Comparison of ENCODE assay signal across 30 cellular contexts in genomic region chr12:109655578-109655977, GRCh38.
"Had no signal": no experiment of that assay in that cellular context is flagged by ENCODE, and none has a peak within 500 bp of the region (broad histone marks: within the 10 kb centered on the region; RNA-seq: fewer than 3 reads in every experiment).

No MANE protein-coding gene starts in this region.

- H3K27ac Mint-ChIP-seq: activated B cell treated with CpG ODN at 0.5 μM for 24 hours; activated CD4-positive, alpha-beta memory T cell treated with anti-CD3 and anti-CD28 coated beads for 36 hours; activated naive CD4-positive, alpha-beta T cell treated with anti-CD3 and anti-CD28 coated beads, Interleukin-2, amount 10 ng/mL, durations not matched to agents 7 days and 5 days; activated naive CD4-positive, alpha-beta T cell treated with anti-CD3 and anti-CD28 coated beads, Interleukin-2, amount 50 U/mL, for 72 hours; activated naive CD8-positive, alpha-beta T cell treated with anti-CD3 and anti-CD28 coated beads, Interleukin-2, amount 10 ng/mL, durations not matched to agents 7 days and 5 days; activated T-cell treated with anti-CD3 and anti-CD28 coated beads, Interleukin-2, amount 50 U/mL, for 24 hours; activated T-cell treated with anti-CD3 and anti-CD28 coated beads, Interleukin-2, amount 50 U/mL, for 72 hours; brain; dendritic cell treated with granulocyte-macrophage colony-stimulating factor and Interleukin-4, amounts not matched to agents 40 ng/mL and 50 ng/mL, for 4 days; endodermal cell; T-helper 17 cell; T-helper 2 cell treated with Interferon-gamma antibody and Interleukin-4, amounts not matched to agents 5 μg/mL and 100 μg/mL, for 36 hours had no signal

- H3K27ac ChIP-seq: ascending aorta, breast epithelium, cardiac muscle cell, coronary artery, dorsolateral prefrontal cortex, WERI-Rb-1 had no signal

- H3K4me3 Mint-ChIP-seq: activated B cell treated with CpG ODN at 0.5 μM for 24 hours; activated CD4-positive, alpha-beta memory T cell treated with anti-CD3 and anti-CD28 coated beads for 36 hours; activated naive CD4-positive, alpha-beta T cell treated with anti-CD3 and anti-CD28 coated beads, Interleukin-2, amount 10 ng/mL, durations not matched to agents 7 days and 5 days; activated naive CD8-positive, alpha-beta T cell treated with anti-CD3 and anti-CD28 coated beads, Interleukin-2, amount 10 ng/mL, durations not matched to agents 7 days and 5 days; activated T-cell treated with anti-CD3 and anti-CD28 coated beads, Interleukin-2, amount 50 U/mL, for 24 hours; activated T-cell treated with anti-CD3 and anti-CD28 coated beads, Interleukin-2, amount 50 U/mL, for 72 hours; brain; dendritic cell treated with granulocyte-macrophage colony-stimulating factor and Interleukin-4, amounts not matched to agents 40 ng/mL and 50 ng/mL, for 4 days; endodermal cell; T-helper 17 cell; T-helper 2 cell treated with Interferon-gamma antibody and Interleukin-4, amounts not matched to agents 5 μg/mL and 100 μg/mL, for 36 hours had no signal

- H3K36me3 ChIP-seq: ascending aorta, breast epithelium, cardiac muscle cell, WERI-Rb-1 had no signal

- H3K9me3 ChIP-seq: ascending aorta, breast epithelium had no signal

- H3K4me1 ChIP-seq: ascending aorta, breast epithelium had no signal

- DNase-seq: activated B cell treated with CpG ODN at 0.5 μM for 24 hours; activated CD4-positive, alpha-beta memory T cell treated with anti-CD3 and anti-CD28 coated beads for 36 hours; activated CD4-positive, alpha-beta T cell treated with anti-CD3 and anti-CD28 coated beads for 48 hours; activated CD8-positive, alpha-beta memory T cell treated with anti-CD3 and anti-CD28 coated beads, Interleukin-2, amount 50 U/mL, for 48 hours; activated gamma-delta T cell; activated naive CD4-positive, alpha-beta T cell; activated naive CD4-positive, alpha-beta T cell treated with anti-CD3 and anti-CD28 coated beads, Interleukin-2, amount 10 ng/mL, durations not matched to agents 7 days and 5 days; activated naive CD8-positive, alpha-beta T cell treated with anti-CD3 and anti-CD28 coated beads, Interleukin-2, amount 10 ng/mL, durations not matched to agents 7 days and 5 days; activated T-cell treated with anti-CD3 and anti-CD28 coated beads for 4 hours; activated T-cell treated with anti-CD3 and anti-CD28 coated beads, Interleukin-2, amount 50 U/mL, for 24 hours; activated T-cell treated with anti-CD3 and anti-CD28 coated beads, Interleukin-2, amount 50 U/mL, for 72 hours; central memory CD4-positive, alpha-beta T cell; cerebellar nuclear complex; dorsolateral prefrontal cortex; effector memory CD4-positive, alpha-beta T cell; endodermal cell; foreskin fibroblast; head of caudate nucleus; T-helper 17 cell; T1000; WERI-Rb-1 had no signal

- H3K9me3 Mint-ChIP-seq: activated B cell treated with CpG ODN at 0.5 μM for 24 hours; activated CD4-positive, alpha-beta memory T cell treated with anti-CD3 and anti-CD28 coated beads for 36 hours; activated naive CD4-positive, alpha-beta T cell treated with anti-CD3 and anti-CD28 coated beads, Interleukin-2, amount 10 ng/mL, durations not matched to agents 7 days and 5 days; activated naive CD4-positive, alpha-beta T cell treated with anti-CD3 and anti-CD28 coated beads, Interleukin-2, amount 50 U/mL, for 72 hours; activated naive CD8-positive, alpha-beta T cell treated with anti-CD3 and anti-CD28 coated beads, Interleukin-2, amount 10 ng/mL, durations not matched to agents 7 days and 5 days; activated T-cell treated with anti-CD3 and anti-CD28 coated beads, Interleukin-2, amount 50 U/mL, for 24 hours; activated T-cell treated with anti-CD3 and anti-CD28 coated beads, Interleukin-2, amount 50 U/mL, for 72 hours; dendritic cell treated with granulocyte-macrophage colony-stimulating factor and Interleukin-4, amounts not matched to agents 40 ng/mL and 50 ng/mL, for 4 days; endodermal cell; T-helper 2 cell treated with Interferon-gamma antibody and Interleukin-4, amounts not matched to agents 5 μg/mL and 100 μg/mL, for 36 hours had no signal

- H3K27me3 ChIP-seq: ascending aorta, breast epithelium, cardiac muscle cell had no signal

- H3K4me1 Mint-ChIP-seq: activated B cell treated with CpG ODN at 0.5 μM for 24 hours; activated naive CD4-positive, alpha-beta T cell treated with anti-CD3 and anti-CD28 coated beads, Interleukin-2, amount 10 ng/mL, durations not matched to agents 7 days and 5 days; activated naive CD8-positive, alpha-beta T cell treated with anti-CD3 and anti-CD28 coated beads, Interleukin-2, amount 10 ng/mL, durations not matched to agents 7 days and 5 days; T-helper 17 cell had no signal

- H3K36me3 Mint-ChIP-seq: activated CD4-positive, alpha-beta memory T cell treated with anti-CD3 and anti-CD28 coated beads for 36 hours; activated naive CD4-positive, alpha-beta T cell treated with anti-CD3 and anti-CD28 coated beads, Interleukin-2, amount 10 ng/mL, durations not matched to agents 7 days and 5 days; activated naive CD4-positive, alpha-beta T cell treated with anti-CD3 and anti-CD28 coated beads, Interleukin-2, amount 50 U/mL, for 72 hours; activated naive CD8-positive, alpha-beta T cell treated with anti-CD3 and anti-CD28 coated beads, Interleukin-2, amount 10 ng/mL, durations not matched to agents 7 days and 5 days; brain had no signal

- ATAC-seq: activated CD4-positive, CD25-positive, alpha-beta regulatory T cell treated with anti-CD3 and anti-CD28 coated beads, Interleukin-2, amount 50 U/mL, for 24 hours; activated naive CD4-positive, alpha-beta T cell treated with anti-CD3 and anti-CD28 coated beads, Interleukin-2, amount 50 U/mL, for 72 hours; activated T-cell treated with anti-CD3 and anti-CD28 coated beads, Interleukin-2, amount 50 U/mL, for 72 hours; T-helper 17 cell had no signal

- H3K4me3 ChIP-seq: ascending aorta, breast epithelium, cardiac muscle cell, coronary artery, dorsolateral prefrontal cortex had no signal
